8 cellular contexts compared by ENCODE assay signal in the genomic region with DNA sequence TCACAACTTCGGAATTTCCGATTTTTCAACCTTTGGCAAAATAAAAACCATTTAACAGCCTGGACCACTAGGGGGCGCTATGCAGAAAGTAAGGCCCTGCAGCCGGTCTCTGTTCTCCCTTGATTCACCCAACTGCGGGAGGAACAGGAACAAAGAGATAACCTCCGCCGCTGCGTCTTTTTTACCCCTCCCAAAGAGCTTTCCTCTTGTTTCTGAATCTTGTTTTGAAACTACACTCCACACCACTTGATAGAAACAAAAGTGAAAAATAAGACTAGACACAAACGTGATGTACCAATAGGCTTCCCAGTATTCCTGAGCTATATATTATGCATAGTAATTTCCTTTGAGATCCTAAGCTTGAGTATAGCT.
DNase-seq lines count a peak whose midpoint lies in the region; ATAC-seq and TF ChIP-seq lines count a peak whose summit lies in the region.

No MANE protein-coding gene starts in this region.

- H3K27me3 ChIP-seq in iPS-20b (ENCODE audit: insufficient read depth, low read length) (no peaks in the 10 kb centered on the region; the same call in 1 of the 2 replicates), spleen (replicated peaks in 1 of 7) (peaks cover 0 to 32% (median 5%) of the 10 kb centered on the region in 7 donors)

- H3K9me3 ChIP-seq in iPS-20b (ENCODE audit: insufficient read depth, low read depth, low read length) (no peaks in the 10 kb centered on the region), spleen (no peaks in the 10 kb centered on the region)

- no peak overlapping the region for H3K9ac ChIP-seq in iPS-20b (ENCODE audit: low read depth, low read length)

- H3K4me1 ChIP-seq in iPS-20b (ENCODE audit: insufficient read depth, low read length) (no peaks in the 10 kb centered on the region), spleen (peaks cover 5 to 16% (median 10%) of the 10 kb centered on the region in 6 donors)

- intact Hi-C loops in spleen (cut with DNase I; ENCODE audit: low total_unique reads) = loop anchor here (10.0 kb wide), 1 partner anchor 406 kb away; a partner anchor contains a TSS

- DNase-seq in NCI-H1417 (lab: John Stamatoyannopoulos, UW) (peak; percentile 1 to 76 (median 65)), NCI-H1417 treated with DMSO at 0.1 percent for 48 hours (lab: John Stamatoyannopoulos, UW) (no peak), NCI-H2029 treated with DMSO at 0.1 percent for 48 hours (lab: John Stamatoyannopoulos, UW) (peak; percentile 52), T1000 (lab: John Stamatoyannopoulos, UW) (peak; percentile 25), astrocyte of the hippocampus (ENCODE audit: low read depth, low spot score) (peak; percentile 73), spleen (no peak)

- no peak overlapping the region for H3K27ac ChIP-seq in iPS-20b (ENCODE audit: low read length)
- no peak overlapping the region for H3K27ac ChIP-seq in spleen

- TF ChIP-seq POLR2A in spleen (IDR thresholded peaks at IDR 0.05) = no peak

- no peak for ATAC-seq in HG02973 (IDR thresholded peaks at IDR 0.05; ENCODE audit: unreplicated experiment)

- 2 to 5% (median 3%) methylated on average over 9 of the region's 9 CpGs for WGBS in spleen, 5 donors

- H3K4me3 ChIP-seq in iPS-20b (ENCODE audit: low read length) = peak overlapping the region; percentile 31
- H3K4me3 ChIP-seq in spleen = peak overlapping the region in 1 of 8 donors; percentile 33

- peak in 10 of 11 experiments; percentile 50 to 85 (median 70) for TF ChIP-seq CTCF in spleen (IDR thresholded peaks at IDR 0.05 in 8 of 11, conservative IDR thresholded peaks at IDR 0.05 in 3 of 11)

- H3K36me3 ChIP-seq in iPS-20b (ENCODE audit: insufficient read depth, low read depth, low read length) (no peaks in the 10 kb centered on the region), spleen (no peaks in the 10 kb centered on the region)

Comparison
In these comparisons a context has a peak if more than half of its experiments do, and no peak if none do; other contexts are left out.
1. DNase-seq: peak in NCI-H1417 (3 of 3), NCI-H2029 treated with DMSO at 0.1 percent for 48 hours (single experiment), T1000 (single experiment) and astrocyte of the hippocampus (single experiment); none in NCI-H1417 treated with DMSO at 0.1 percent for 48 hours (single experiment) and spleen (single experiment).